ENCODE assay signal across 30 cellular contexts in genomic region chr6:16108419-16108818, GRCh38.
"Had no signal": no experiment of that assay in that cellular context is flagged by ENCODE, and none has a peak within 500 bp of the region (broad histone marks: within the 10 kb centered on the region; RNA-seq: fewer than 3 reads in every experiment).

No MANE protein-coding gene starts in this region.

- H3K9me3 ChIP-seq: MG63, SJSA1 had no signal

- DNase-seq: activated CD4-positive, alpha-beta T cell treated with anti-CD3 and anti-CD28 coated beads, Interleukin-2, amount 10 ng/mL, durations not matched to agents 24 days and 14 days; activated CD4-positive, alpha-beta T cell treated with anti-CD3 and anti-CD28 coated beads, Interleukin-2, amount 50 U/mL, for 48 hours; activated CD4-positive, CD25-positive, alpha-beta regulatory T cell treated with anti-CD3 and anti-CD28 coated beads, Interleukin-2, amount 50 U/mL, for 72 hours; activated CD8-positive, alpha-beta memory T cell treated with anti-CD3 and anti-CD28 coated beads for 24 hours; activated gamma-delta T cell; activated naive CD4-positive, alpha-beta T cell treated with anti-CD3 and anti-CD28 coated beads for 36 hours; activated T-cell treated with anti-CD3 and anti-CD28 coated beads for 4 hours; activated T-cell treated with anti-CD3 and anti-CD28 coated beads, Interleukin-2, amount 50 U/mL, for 48 hours; brain microvascular endothelial cell; MG63; MV-4-11; NCI-H1092 treated with DMSO at 0.1 percent for 48 hours; NCI-H1417 treated with DMSO at 0.1 percent for 48 hours; NCI-H1694; NCI-H2029; NCI-H2107; NCI-H2171 treated with DMSO at 0.1 percent for 48 hours; NCI-H226; NCI-H510A; NCI-H526 treated with DMSO at 0.1 percent for 48 hours; NK-92 treated with Interleukin-12 subunit alpha and Interleukin-12 subunit beta, amount 100 ng/mL, for 24 hours; PC-3 had no signal

- H3K36me3 ChIP-seq: brain microvascular endothelial cell, cardiac muscle cell, MG63, SJSA1 had no signal

- H3K4me3 Mint-ChIP-seq: activated CD4-positive, alpha-beta T cell treated with anti-CD3 and anti-CD28 coated beads, Interleukin-2, amount 10 ng/mL, durations not matched to agents 24 days and 14 days; activated naive CD4-positive, alpha-beta T cell treated with anti-CD3 and anti-CD28 coated beads for 36 hours; activated naive CD8-positive, alpha-beta T cell; activated T-helper 17 cell treated with anti-CD3 and anti-CD28 coated beads, Interleukin-2, amount 50 U/mL, for 72 hours; T-helper 1 cell treated with Interleukin-12 subunit alpha and Interleukin-12 subunit beta and Interleukin-4 antibody, amounts not matched to agents 30 μg/mL and 1 μg/mL, for 36 hours; WTC11 had no signal

- H3K27me3 Mint-ChIP-seq: activated naive CD8-positive, alpha-beta T cell; activated T-helper 17 cell treated with anti-CD3 and anti-CD28 coated beads, Interleukin-2, amount 50 U/mL, for 72 hours had no signal

- H3K9me3 Mint-ChIP-seq: activated CD4-positive, alpha-beta T cell treated with anti-CD3 and anti-CD28 coated beads, Interleukin-2, amount 10 ng/mL, durations not matched to agents 24 days and 14 days; activated naive CD4-positive, alpha-beta T cell treated with anti-CD3 and anti-CD28 coated beads for 36 hours; activated T-helper 17 cell treated with anti-CD3 and anti-CD28 coated beads, Interleukin-2, amount 50 U/mL, for 72 hours; WTC11 had no signal

- H3K4me3 ChIP-seq: cardiac muscle cell, MG63, SJSA1 had no signal

- H3K27ac ChIP-seq: brain microvascular endothelial cell, SJSA1 had no signal

- H3K4me1 ChIP-seq: SJSA1 had no signal

- H3K36me3 Mint-ChIP-seq: activated naive CD8-positive, alpha-beta T cell; WTC11 had no signal

- H3K27ac Mint-ChIP-seq: activated CD4-positive, alpha-beta T cell treated with anti-CD3 and anti-CD28 coated beads, Interleukin-2, amount 10 ng/mL, durations not matched to agents 24 days and 14 days; activated naive CD4-positive, alpha-beta T cell treated with anti-CD3 and anti-CD28 coated beads for 36 hours; activated naive CD8-positive, alpha-beta T cell; activated T-helper 17 cell treated with anti-CD3 and anti-CD28 coated beads, Interleukin-2, amount 50 U/mL, for 72 hours; T-helper 1 cell treated with Interleukin-12 subunit alpha and Interleukin-12 subunit beta and Interleukin-4 antibody, amounts not matched to agents 30 μg/mL and 1 μg/mL, for 36 hours; WTC11 had no signal

- H3K27me3 ChIP-seq: brain microvascular endothelial cell, cardiac muscle cell, MG63 had no signal

- ATAC-seq: activated T-helper 17 cell treated with anti-CD3 and anti-CD28 coated beads, Interleukin-2, amount 50 U/mL, for 72 hours; PC-3; WTC11 had no signal

- FAIRE-seq: astrocyte, RCC 7860 had no signal

- H3K4me1 Mint-ChIP-seq: activated CD4-positive, alpha-beta T cell treated with anti-CD3 and anti-CD28 coated beads, Interleukin-2, amount 10 ng/mL, durations not matched to agents 24 days and 14 days; activated T-helper 17 cell treated with anti-CD3 and anti-CD28 coated beads, Interleukin-2, amount 50 U/mL, for 72 hours had no signal
